Comparison of ENCODE assay signal across 1 cellular context in the genomic region with DNA sequence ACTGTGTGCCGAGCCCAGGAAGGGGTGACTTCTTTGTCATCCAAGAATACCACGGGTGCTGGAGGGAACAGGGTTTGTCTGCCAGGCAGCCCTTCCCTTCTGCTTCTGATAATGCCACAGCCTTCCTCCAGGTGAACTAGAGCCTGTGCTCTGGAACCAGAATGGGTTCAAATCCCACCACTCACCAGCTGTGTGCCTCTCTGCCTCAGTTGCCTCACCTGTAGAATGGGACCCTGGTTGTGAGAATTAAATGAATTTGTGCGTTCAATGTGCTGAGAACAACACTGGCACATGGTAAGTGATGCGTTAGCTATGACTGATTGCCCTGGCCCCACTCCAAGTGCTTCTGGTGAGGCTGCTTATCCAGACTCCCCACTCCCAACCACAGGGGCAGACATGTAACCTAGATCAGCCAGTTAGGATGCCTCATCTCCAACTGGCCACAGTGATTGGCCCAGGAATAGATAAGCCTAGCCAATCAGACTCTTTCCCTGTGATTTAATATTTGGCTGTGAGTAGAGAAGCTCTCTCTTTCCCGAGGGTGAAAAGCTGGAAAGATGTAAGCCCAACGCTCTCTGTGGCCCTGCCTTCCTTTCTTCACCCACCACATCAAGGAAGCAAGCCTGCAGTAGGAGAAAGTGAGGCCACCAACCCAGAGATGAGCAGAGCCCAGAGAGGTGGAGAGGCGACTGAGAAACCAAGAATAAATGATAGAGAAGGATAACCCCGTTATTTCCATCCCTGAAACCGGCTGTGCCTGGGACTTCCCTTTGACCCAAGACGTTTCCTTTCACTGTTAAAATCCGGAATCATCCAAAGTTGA.
TF ChIP-seq lines count a peak whose summit lies in the region.

No MANE protein-coding gene starts in this region.

TF ChIP-seq in GM12878, 131 proteins besides CTCF, POLR2A, EP300 and RAD21 (continued from another document):
- TF ChIP-seq, protein P1, sequence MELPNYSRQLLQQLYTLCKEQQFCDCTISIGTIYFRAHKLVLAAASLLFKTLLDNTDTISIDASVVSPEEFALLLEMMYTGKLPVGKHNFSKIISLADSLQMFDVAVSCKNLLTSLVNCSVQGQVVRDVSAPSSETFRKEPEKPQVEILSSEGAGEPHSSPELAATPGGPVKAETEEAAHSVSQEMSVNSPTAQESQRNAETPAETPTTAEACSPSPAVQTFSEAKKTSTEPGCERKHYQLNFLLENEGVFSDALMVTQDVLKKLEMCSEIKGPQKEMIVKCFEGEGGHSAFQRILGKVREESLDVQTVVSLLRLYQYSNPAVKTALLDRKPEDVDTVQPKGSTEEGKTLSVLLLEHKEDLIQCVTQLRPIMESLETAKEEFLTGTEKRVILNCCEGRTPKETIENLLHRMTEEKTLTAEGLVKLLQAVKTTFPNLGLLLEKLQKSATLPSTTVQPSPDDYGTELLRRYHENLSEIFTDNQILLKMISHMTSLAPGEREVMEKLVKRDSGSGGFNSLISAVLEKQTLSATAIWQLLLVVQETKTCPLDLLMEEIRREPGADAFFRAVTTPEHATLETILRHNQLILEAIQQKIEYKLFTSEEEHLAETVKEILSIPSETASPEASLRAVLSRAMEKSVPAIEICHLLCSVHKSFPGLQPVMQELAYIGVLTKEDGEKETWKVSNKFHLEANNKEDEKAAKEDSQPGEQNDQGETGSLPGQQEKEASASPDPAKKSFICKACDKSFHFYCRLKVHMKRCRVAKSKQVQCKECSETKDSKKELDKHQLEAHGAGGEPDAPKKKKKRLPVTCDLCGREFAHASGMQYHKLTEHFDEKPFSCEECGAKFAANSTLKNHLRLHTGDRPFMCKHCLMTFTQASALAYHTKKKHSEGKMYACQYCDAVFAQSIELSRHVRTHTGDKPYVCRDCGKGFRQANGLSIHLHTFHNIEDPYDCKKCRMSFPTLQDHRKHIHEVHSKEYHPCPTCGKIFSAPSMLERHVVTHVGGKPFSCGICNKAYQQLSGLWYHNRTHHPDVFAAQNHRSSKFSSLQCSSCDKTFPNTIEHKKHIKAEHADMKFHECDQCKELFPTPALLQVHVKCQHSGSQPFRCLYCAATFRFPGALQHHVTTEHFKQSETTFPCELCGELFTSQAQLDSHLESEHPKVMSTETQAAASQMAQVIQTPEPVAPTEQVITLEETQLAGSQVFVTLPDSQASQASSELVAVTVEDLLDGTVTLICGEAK (IDR thresholded peaks at IDR 0.05; ENCODE audit: borderline replicate concordance) = no peak
- no peak for TF ChIP-seq NFXL1 (IDR thresholded peaks at IDR 0.05; ENCODE audit: borderline replicate concordance)
- TF ChIP-seq MEF2B (IDR thresholded peaks at IDR 0.05; ENCODE audit: partially characterized antibody, poor library complexity, severe bottlenecking) = no peak
- no peak for TF ChIP-seq POLR2AphosphoS5 (IDR thresholded peaks at IDR 0.05; ENCODE audit: low read length)
- no peak for TF ChIP-seq ASH2L (IDR thresholded peaks at IDR 0.05; ENCODE audit: borderline replicate concordance, low read depth)
- TF ChIP-seq EGR1 (IDR thresholded peaks at IDR 0.05; ENCODE audit: borderline replicate concordance in 1 of 2, low read depth in 2 of 2, low read length in 2 of 2) = no peak
- TF ChIP-seq SP1 (IDR thresholded peaks at IDR 0.05; ENCODE audit: low read depth, low read length) = peak; percentile 36
- TF ChIP-seq CBFB (IDR thresholded peaks at IDR 0.05; ENCODE audit: low read depth) = no peak
- TF ChIP-seq RB1 (IDR thresholded peaks at IDR 0.05; ENCODE audit: borderline replicate concordance) = no peak
- TF ChIP-seq, protein P2, sequence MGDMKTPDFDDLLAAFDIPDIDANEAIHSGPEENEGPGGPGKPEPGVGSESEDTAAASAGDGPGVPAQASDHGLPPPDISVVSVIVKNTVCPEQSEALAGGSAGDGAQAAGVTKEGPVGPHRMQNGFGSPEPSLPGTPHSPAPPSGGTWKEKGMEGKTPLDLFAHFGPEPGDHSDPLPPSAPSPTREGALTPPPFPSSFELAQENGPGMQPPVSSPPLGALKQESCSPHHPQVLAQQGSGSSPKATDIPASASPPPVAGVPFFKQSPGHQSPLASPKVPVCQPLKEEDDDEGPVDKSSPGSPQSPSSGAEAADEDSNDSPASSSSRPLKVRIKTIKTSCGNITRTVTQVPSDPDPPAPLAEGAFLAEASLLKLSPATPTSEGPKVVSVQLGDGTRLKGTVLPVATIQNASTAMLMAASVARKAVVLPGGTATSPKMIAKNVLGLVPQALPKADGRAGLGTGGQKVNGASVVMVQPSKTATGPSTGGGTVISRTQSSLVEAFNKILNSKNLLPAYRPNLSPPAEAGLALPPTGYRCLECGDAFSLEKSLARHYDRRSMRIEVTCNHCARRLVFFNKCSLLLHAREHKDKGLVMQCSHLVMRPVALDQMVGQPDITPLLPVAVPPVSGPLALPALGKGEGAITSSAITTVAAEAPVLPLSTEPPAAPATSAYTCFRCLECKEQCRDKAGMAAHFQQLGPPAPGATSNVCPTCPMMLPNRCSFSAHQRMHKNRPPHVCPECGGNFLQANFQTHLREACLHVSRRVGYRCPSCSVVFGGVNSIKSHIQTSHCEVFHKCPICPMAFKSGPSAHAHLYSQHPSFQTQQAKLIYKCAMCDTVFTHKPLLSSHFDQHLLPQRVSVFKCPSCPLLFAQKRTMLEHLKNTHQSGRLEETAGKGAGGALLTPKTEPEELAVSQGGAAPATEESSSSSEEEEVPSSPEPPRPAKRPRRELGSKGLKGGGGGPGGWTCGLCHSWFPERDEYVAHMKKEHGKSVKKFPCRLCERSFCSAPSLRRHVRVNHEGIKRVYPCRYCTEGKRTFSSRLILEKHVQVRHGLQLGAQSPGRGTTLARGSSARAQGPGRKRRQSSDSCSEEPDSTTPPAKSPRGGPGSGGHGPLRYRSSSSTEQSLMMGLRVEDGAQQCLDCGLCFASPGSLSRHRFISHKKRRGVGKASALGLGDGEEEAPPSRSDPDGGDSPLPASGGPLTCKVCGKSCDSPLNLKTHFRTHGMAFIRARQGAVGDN (IDR thresholded peaks at IDR 0.05) = no peak
- TF ChIP-seq TCF3 (IDR thresholded peaks at IDR 0.05; ENCODE audit: borderline replicate concordance, insufficient read depth, low read depth, low read length) = no peak
- no peak for TF ChIP-seq RFX5 (IDR thresholded peaks at IDR 0.05; ENCODE audit: low read depth, low read length)
- no peak for TF ChIP-seq TCF12 (IDR thresholded peaks at IDR 0.05; ENCODE audit: low read depth, low read length)
- TF ChIP-seq LARP7 (IDR thresholded peaks at IDR 0.05) = no peak
- peak; percentile 14 for TF ChIP-seq FOS (IDR thresholded peaks at IDR 0.05; ENCODE audit: borderline replicate concordance, extremely low read depth, insufficient read length)
- TF ChIP-seq RBBP5 (conservative IDR thresholded peaks at IDR 0.05) = no peak
- TF ChIP-seq, protein P3, sequence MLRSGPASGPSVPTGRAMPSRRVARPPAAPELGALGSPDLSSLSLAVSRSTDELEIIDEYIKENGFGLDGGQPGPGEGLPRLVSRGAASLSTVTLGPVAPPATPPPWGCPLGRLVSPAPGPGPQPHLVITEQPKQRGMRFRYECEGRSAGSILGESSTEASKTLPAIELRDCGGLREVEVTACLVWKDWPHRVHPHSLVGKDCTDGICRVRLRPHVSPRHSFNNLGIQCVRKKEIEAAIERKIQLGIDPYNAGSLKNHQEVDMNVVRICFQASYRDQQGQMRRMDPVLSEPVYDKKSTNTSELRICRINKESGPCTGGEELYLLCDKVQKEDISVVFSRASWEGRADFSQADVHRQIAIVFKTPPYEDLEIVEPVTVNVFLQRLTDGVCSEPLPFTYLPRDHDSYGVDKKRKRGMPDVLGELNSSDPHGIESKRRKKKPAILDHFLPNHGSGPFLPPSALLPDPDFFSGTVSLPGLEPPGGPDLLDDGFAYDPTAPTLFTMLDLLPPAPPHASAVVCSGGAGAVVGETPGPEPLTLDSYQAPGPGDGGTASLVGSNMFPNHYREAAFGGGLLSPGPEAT (IDR thresholded peaks at IDR 0.05; ENCODE audit: low read depth) = no peak
- TF ChIP-seq, protein P4, sequence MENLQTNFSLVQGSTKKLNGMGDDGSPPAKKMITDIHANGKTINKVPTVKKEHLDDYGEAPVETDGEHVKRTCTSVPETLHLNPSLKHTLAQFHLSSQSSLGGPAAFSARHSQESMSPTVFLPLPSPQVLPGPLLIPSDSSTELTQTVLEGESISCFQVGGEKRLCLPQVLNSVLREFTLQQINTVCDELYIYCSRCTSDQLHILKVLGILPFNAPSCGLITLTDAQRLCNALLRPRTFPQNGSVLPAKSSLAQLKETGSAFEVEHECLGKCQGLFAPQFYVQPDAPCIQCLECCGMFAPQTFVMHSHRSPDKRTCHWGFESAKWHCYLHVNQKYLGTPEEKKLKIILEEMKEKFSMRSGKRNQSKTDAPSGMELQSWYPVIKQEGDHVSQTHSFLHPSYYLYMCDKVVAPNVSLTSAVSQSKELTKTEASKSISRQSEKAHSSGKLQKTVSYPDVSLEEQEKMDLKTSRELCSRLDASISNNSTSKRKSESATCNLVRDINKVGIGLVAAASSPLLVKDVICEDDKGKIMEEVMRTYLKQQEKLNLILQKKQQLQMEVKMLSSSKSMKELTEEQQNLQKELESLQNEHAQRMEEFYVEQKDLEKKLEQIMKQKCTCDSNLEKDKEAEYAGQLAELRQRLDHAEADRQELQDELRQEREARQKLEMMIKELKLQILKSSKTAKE (IDR thresholded peaks at IDR 0.05; ENCODE audit: low read depth, poor library complexity, severe bottlenecking) = no peak
- no peak for TF ChIP-seq MTA2 (IDR thresholded peaks at IDR 0.05; ENCODE audit: low read depth)
- no peak for TF ChIP-seq PAX8 (IDR thresholded peaks at IDR 0.05)
- TF ChIP-seq RUNX3 (IDR thresholded peaks at IDR 0.05; ENCODE audit: low read length) = peak; percentile 36; the same call in 1 of the 2 replicates
TF ChIP-seq in GM12878: peak in this region for 3.
